12 cellular contexts compared by ENCODE assay signal in the genomic region with DNA sequence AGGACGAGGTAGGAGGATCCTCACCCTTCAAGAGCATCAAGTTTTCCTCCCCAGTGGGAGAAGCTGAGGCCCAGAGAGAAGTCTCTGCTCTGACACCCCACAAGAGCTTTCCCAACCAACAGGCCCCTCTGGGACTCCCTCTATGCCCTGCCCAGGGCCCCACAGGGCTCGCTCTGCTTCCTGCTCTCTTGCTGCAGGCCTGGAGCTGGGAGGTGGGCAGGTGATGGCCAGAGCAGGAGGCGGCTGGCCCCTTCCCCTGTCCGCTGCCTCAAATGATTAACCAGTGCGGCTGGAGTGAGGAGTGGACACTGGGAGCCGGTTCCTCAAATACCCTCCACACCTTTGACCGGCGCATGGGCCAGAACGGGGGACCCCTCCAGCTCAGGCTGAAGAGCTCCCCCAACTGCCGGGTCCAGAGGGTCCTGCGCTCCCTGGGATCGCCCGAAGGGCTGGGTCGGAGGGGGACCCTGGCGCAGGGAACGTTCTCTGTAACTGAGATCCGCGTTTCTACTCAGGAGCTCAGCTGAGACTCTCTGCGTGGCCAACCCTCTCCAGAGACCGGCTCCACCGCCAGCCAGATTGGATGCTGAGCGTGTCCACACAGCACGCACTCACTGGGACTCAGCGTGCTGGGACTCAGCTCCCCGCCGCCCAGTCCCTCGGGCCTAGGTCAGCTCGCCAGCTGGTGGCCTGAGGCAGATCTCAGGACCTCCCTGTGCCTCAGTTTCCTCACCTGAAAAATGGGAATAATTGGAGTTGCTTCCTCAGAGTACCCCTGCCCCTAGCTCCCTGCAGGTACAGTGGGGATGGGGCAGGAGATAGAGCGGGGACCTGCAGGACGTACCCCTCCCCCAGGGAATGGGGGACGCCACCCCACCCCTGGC. TPM values are rescaled to one million over a fixed set of nuclear protein-coding genes. Genes with fewer than 3 reads are reported as not detected.
A peak's percentile ranks its signal among the peaks of the same experiment; 100 is the strongest.
DNase-seq lines count a peak whose midpoint lies in the region; ATAC-seq and TF ChIP-seq lines count a peak whose summit lies in the region.
"Had no signal": no experiment of that assay in that cellular context is flagged by ENCODE, and none has a peak within 500 bp of the region (broad histone marks: within the 10 kb centered on the region; RNA-seq: fewer than 3 reads in every experiment).

No MANE protein-coding gene starts in this region.

- intact Hi-C loops in left lung (cut with DNase I) = no loop called here

- H3K4me3 ChIP-seq in left lung = no peak overlapping the region
- H3K4me3 ChIP-seq: SJCRH30 had no signal

- no peak for TF ChIP-seq CTCF in left lung (IDR thresholded peaks at IDR 0.05)

- DNase-seq in Caki2 (ENCODE audit: low read depth) (peak; percentile 55), HPDE6-E6E7 (ENCODE audit: extremely low spot score) (peak; percentile 73), amniotic epithelial cell (ENCODE audit: low read depth) (peak; percentile 17), left lung (no peak), NCI-H2227 (lab: John Stamatoyannopoulos, UW; ENCODE audit: unreplicated experiment) (no peak), NCI-H1092 treated with DMSO at 0.1 percent for 48 hours (lab: John Stamatoyannopoulos, UW) (no peak), NOMO-1 treated with dmso at 0.1 percent for 144 hours (lab: John Stamatoyannopoulos, UW; ENCODE audit: unreplicated experiment) (no peak)
- DNase-seq: SJCRH30 had no signal

- no peaks in the 10 kb centered on the region for H3K9me3 ChIP-seq in left lung
- H3K9me3 ChIP-seq: neutrophil, SJCRH30 had no signal

- ATAC-seq in left lung (peak; percentile 18), HG03520 (IDR thresholded peaks at IDR 0.05; ENCODE audit: unreplicated experiment) (no peak)

- peaks cover 62 to 100% of the 10 kb centered on the region in 2 donors for H3K27me3 ChIP-seq in left lung

- no peaks in the 10 kb centered on the region for H3K36me3 ChIP-seq in left lung
- H3K36me3 ChIP-seq: neutrophil, SJCRH30 had no signal

- H3K4me1 ChIP-seq in left lung = peaks cover 5 to 25% of the 10 kb centered on the region in 2 donors
- H3K4me1 ChIP-seq: SJCRH30 had no signal

- H3K27ac ChIP-seq in left lung = no peak overlapping the region
- H3K27ac ChIP-seq: neutrophil, SJCRH30 had no signal

- in situ Hi-C loops in Caki2 (cut with HindIII; ENCODE audit: low pct_unique_long_range_greater_than_20kb, low sequenced_read_pairs) = no loop called here

RNA-seq across cellular contexts. Expression of gene ONECUT3, which starts 6.7 kb away (rescaled TPM):
- total RNA-seq in Caki2 (2014; rRNA removed; shearing (Covaris generic); ENCODE audit: low replicate concordance) = not detected in 2 replicates
- total RNA-seq in left lung = not detected
- total RNA-seq: activated CD4-positive, alpha-beta memory T cell treated with anti-CD3 and anti-CD28 coated beads for 36 hours; cerebellum; SJCRH30 had no signal

Comparison
In these comparisons a context has a peak if more than half of its experiments do, and no peak if none do; other contexts are left out.
1. DNase-seq: peak in Caki2 (single experiment), HPDE6-E6E7 (single experiment) and amniotic epithelial cell (single experiment); none in left lung (0 of 2), NCI-H2227 (single experiment), NCI-H1092 treated with DMSO at 0.1 percent for 48 hours (single experiment) and NOMO-1 treated with dmso at 0.1 percent for 144 hours (single experiment).